ENCODE assay signal across 1 cellular context in the genomic region with DNA sequence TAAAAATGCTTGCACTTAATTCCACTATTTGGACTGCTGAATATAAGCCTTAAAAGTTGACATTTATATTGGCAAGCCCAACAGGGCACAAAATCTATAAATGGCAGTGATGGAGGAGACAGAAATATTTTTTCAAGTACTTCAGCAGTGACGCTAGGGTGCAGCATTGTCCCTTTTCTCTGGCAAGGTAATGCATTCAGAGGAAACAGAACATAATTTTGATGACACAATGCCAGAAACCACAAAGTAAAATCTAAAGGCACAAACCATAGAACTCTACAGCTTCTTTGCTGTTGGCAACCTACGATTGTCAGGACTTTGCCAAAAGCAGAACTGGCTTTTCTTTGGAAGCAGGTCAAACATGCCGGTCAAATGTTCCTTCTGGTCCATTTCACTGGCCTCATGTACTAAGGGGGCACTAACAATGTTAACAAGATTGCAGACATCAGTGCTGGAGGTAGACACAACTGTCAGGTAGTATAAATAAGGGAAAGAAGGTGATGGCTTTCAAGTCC.
TF ChIP-seq lines count a peak whose summit lies in the region.

No MANE protein-coding gene starts in this region.

TF ChIP-seq in K562, 482 proteins besides CTCF, POLR2A, EP300 and RAD21 (continued from another document and continues in another):
- TF ChIP-seq, protein P1, sequence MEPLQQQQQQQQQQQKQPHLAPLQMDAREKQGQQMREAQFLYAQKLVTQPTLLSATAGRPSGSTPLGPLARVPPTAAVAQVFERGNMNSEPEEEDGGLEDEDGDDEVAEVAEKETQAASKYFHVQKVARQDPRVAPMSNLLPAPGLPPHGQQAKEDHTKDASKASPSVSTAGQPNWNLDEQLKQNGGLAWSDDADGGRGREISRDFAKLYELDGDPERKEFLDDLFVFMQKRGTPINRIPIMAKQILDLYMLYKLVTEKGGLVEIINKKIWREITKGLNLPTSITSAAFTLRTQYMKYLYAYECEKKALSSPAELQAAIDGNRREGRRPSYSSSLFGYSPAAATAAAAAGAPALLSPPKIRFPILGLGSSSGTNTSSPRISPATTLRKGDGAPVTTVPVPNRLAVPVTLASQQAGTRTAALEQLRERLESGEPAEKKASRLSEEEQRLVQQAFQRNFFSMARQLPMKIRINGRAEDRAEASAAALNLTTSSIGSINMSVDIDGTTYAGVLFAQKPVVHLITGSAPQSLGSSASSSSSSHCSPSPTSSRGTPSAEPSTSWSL (CRISPR knock-in tag; IDR thresholded peaks at IDR 0.05; ENCODE audit: borderline replicate concordance): no peak
- TF ChIP-seq SLC30A9 (CRISPR knock-in tag; IDR thresholded peaks at IDR 0.05) (no peak), ZNF583 (CRISPR knock-in tag; IDR thresholded peaks at IDR 0.05) (no peak), TARDBP (IDR thresholded peaks at IDR 0.05) (0 out of 2 replicates have a peak, but pooled peaks have one; percentile 28), GABPB2 (CRISPR knock-in tag; conservative IDR thresholded peaks at IDR 0.05) (no peak), CEBPB (tag; IDR thresholded peaks at IDR 0.05) (peak; percentile 68; the same call in 1 of the 2 replicates), ZNF311 (CRISPR knock-in tag; IDR thresholded peaks at IDR 0.05) (no peak), BRD4 (IDR thresholded peaks at IDR 0.05) (no peak), RBM39 (optimal IDR thresholded peaks at IDR 0.05; ENCODE audit: low read depth, low read length) (no peak), HOXB6 (CRISPR knock-in tag; IDR thresholded peaks at IDR 0.05; ENCODE audit: borderline replicate concordance) (no peak), CHD4 (IDR thresholded peaks at IDR 0.05; ENCODE audit: insufficient read depth, insufficient replicate concordance, low read depth, low read length, poor library complexity, severe bottlenecking) (no peak), TEAD1 (CRISPR knock-in tag; IDR thresholded peaks at IDR 0.05) (no peak), NR3C1 (CRISPR knock-in tag; IDR thresholded peaks at IDR 0.05) (no peak), HLTF (IDR thresholded peaks at IDR 0.05) (no peak), SRSF9 (IDR thresholded peaks at IDR 0.05; ENCODE audit: borderline replicate concordance, low read depth, low read length) (no peak), PRMT5 (CRISPR knock-in tag; IDR thresholded peaks at IDR 0.05) (no peak), SMAD4 (CRISPR knock-in tag; conservative IDR thresholded peaks at IDR 0.05) (no peak), ZNF316 (IDR thresholded peaks at IDR 0.05) (no peak), RBM25 (IDR thresholded peaks at IDR 0.05; ENCODE audit: low read depth, low read length, severe bottlenecking) (no peak), BRD9 (IDR thresholded peaks at IDR 0.05; ENCODE audit: low read depth, partially characterized antibody) (peak; percentile 28), SRSF3 (IDR thresholded peaks at IDR 0.05; ENCODE audit: insufficient read depth, low read length) (no peak), HDAC8 (tag; IDR thresholded peaks at IDR 0.05) (no peak), DMBX1 (CRISPR knock-in tag; IDR thresholded peaks at IDR 0.05; ENCODE audit: borderline replicate concordance) (no peak), YBX1 (IDR thresholded peaks at IDR 0.05) (no peak), POLR2AphosphoS5 (IDR thresholded peaks at IDR 0.05; ENCODE audit: control insufficient read depth, insufficient read depth, low read depth, low read length) (no peak), NCOA6 (IDR thresholded peaks at IDR 0.05) (no peak), ZNF644 (tag; IDR thresholded peaks at IDR 0.05; ENCODE audit: low read depth) (no peak), JUND (IDR thresholded peaks at IDR 0.05; ENCODE audit: borderline replicate concordance, low read depth, low read length) (peak; percentile 51; the same call in 1 of the 2 replicates), JUND (tag; IDR thresholded peaks at IDR 0.05; ENCODE audit: borderline replicate concordance, low read depth, low read length) (peak; percentile 18; the same call in 1 of the 3 replicates), ZFP36 (IDR thresholded peaks at IDR 0.05; ENCODE audit: low read depth, low read length, partially characterized antibody) (no peak), RB1 (IDR thresholded peaks at IDR 0.05; ENCODE audit: low read depth) (no peak), KDM4B (IDR thresholded peaks at IDR 0.05; ENCODE audit: borderline replicate concordance in 2 of 2, low read depth in 1 of 2) (no peak), CBFA2T2 (conservative IDR thresholded peaks at IDR 0.05) (no peak), CBFB (CRISPR knock-in tag; IDR thresholded peaks at IDR 0.05) (no peak), SMARCB1 (IDR thresholded peaks at IDR 0.05; ENCODE audit: insufficient read length, low read depth) (no peak), ZNF239 (CRISPR knock-in tag; IDR thresholded peaks at IDR 0.05) (no peak), ZEB2 (IDR thresholded peaks at IDR 0.05) (no peak), SRSF1 (IDR thresholded peaks at IDR 0.05; ENCODE audit: low read depth, low read length) (no peak)
- TF ChIP-seq, protein P2, sequence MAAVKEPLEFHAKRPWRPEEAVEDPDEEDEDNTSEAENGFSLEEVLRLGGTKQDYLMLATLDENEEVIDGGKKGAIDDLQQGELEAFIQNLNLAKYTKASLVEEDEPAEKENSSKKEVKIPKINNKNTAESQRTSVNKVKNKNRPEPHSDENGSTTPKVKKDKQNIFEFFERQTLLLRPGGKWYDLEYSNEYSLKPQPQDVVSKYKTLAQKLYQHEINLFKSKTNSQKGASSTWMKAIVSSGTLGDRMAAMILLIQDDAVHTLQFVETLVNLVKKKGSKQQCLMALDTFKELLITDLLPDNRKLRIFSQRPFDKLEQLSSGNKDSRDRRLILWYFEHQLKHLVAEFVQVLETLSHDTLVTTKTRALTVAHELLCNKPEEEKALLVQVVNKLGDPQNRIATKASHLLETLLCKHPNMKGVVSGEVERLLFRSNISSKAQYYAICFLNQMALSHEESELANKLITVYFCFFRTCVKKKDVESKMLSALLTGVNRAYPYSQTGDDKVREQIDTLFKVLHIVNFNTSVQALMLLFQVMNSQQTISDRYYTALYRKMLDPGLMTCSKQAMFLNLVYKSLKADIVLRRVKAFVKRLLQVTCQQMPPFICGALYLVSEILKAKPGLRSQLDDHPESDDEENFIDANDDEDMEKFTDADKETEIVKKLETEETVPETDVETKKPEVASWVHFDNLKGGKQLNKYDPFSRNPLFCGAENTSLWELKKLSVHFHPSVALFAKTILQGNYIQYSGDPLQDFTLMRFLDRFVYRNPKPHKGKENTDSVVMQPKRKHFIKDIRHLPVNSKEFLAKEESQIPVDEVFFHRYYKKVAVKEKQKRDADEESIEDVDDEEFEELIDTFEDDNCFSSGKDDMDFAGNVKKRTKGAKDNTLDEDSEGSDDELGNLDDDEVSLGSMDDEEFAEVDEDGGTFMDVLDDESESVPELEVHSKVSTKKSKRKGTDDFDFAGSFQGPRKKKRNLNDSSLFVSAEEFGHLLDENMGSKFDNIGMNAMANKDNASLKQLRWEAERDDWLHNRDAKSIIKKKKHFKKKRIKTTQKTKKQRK (IDR thresholded peaks at IDR 0.05; ENCODE audit: borderline replicate concordance, low read depth, low read length): no peak
- TF ChIP-seq, protein P3, sequence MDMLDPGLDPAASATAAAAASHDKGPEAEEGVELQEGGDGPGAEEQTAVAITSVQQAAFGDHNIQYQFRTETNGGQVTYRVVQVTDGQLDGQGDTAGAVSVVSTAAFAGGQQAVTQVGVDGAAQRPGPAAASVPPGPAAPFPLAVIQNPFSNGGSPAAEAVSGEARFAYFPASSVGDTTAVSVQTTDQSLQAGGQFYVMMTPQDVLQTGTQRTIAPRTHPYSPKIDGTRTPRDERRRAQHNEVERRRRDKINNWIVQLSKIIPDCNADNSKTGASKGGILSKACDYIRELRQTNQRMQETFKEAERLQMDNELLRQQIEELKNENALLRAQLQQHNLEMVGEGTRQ (CRISPR knock-in tag; IDR thresholded peaks at IDR 0.05): no peak
- TF ChIP-seq, protein P4, sequence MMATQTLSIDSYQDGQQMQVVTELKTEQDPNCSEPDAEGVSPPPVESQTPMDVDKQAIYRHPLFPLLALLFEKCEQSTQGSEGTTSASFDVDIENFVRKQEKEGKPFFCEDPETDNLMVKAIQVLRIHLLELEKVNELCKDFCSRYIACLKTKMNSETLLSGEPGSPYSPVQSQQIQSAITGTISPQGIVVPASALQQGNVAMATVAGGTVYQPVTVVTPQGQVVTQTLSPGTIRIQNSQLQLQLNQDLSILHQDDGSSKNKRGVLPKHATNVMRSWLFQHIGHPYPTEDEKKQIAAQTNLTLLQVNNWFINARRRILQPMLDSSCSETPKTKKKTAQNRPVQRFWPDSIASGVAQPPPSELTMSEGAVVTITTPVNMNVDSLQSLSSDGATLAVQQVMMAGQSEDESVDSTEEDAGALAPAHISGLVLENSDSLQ (IDR thresholded peaks at IDR 0.05): 0 out of 2 replicates have a peak, but pooled peaks have one; percentile 7
- TF ChIP-seq, protein P5, sequence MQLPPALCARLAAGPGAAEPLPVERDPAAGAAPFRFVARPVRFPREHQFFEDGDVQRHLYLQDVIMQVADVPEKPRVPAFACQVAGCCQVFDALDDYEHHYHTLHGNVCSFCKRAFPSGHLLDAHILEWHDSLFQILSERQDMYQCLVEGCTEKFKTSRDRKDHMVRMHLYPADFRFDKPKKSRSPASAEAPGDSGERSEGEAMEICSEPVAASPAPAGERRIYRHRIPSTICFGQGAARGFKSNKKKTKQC (CRISPR knock-in tag; IDR thresholded peaks at IDR 0.05): no peak
- TF ChIP-seq, protein P6, sequence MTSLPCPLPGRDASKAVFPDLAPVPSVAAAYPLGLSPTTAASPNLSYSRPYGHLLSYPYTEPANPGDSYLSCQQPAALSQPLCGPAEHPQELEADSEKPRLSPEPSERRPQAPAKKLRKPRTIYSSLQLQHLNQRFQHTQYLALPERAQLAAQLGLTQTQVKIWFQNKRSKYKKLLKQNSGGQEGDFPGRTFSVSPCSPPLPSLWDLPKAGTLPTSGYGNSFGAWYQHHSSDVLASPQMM (CRISPR knock-in tag; IDR thresholded peaks at IDR 0.05): no peak
- TF ChIP-seq, protein P7, sequence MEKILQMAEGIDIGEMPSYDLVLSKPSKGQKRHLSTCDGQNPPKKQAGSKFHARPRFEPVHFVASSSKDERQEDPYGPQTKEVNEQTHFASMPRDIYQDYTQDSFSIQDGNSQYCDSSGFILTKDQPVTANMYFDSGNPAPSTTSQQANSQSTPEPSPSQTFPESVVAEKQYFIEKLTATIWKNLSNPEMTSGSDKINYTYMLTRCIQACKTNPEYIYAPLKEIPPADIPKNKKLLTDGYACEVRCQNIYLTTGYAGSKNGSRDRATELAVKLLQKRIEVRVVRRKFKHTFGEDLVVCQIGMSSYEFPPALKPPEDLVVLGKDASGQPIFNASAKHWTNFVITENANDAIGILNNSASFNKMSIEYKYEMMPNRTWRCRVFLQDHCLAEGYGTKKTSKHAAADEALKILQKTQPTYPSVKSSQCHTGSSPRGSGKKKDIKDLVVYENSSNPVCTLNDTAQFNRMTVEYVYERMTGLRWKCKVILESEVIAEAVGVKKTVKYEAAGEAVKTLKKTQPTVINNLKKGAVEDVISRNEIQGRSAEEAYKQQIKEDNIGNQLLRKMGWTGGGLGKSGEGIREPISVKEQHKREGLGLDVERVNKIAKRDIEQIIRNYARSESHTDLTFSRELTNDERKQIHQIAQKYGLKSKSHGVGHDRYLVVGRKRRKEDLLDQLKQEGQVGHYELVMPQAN (IDR thresholded peaks at IDR 0.05; ENCODE audit: borderline replicate concordance): no peak
- TF ChIP-seq, protein P8, sequence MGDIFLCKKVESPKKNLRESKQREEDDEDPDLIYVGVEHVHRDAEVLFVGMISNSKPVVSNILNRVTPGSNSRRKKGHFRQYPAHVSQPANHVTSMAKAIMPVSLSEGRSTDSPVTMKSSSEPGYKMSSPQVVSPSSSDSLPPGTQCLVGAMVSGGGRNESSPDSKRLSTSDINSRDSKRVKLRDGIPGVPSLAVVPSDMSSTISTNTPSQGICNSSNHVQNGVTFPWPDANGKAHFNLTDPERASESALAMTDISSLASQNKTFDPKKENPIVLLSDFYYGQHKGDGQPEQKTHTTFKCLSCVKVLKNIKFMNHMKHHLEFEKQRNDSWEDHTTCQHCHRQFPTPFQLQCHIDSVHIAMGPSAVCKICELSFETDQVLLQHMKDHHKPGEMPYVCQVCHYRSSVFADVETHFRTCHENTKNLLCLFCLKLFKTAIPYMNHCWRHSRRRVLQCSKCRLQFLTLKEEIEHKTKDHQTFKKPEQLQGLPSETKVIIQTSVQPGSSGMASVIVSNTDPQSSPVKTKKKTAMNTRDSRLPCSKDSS (IDR thresholded peaks at IDR 0.05; ENCODE audit: low read depth, partially characterized antibody): no peak
- TF ChIP-seq, protein P9, sequence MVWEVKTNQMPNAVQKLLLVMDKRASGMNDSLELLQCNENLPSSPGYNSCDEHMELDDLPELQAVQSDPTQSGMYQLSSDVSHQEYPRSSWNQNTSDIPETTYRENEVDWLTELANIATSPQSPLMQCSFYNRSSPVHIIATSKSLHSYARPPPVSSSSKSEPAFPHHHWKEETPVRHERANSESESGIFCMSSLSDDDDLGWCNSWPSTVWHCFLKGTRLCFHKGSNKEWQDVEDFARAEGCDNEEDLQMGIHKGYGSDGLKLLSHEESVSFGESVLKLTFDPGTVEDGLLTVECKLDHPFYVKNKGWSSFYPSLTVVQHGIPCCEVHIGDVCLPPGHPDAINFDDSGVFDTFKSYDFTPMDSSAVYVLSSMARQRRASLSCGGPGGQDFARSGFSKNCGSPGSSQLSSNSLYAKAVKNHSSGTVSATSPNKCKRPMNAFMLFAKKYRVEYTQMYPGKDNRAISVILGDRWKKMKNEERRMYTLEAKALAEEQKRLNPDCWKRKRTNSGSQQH (CRISPR knock-in tag; IDR thresholded peaks at IDR 0.05): no peak
- TF ChIP-seq, protein P10, sequence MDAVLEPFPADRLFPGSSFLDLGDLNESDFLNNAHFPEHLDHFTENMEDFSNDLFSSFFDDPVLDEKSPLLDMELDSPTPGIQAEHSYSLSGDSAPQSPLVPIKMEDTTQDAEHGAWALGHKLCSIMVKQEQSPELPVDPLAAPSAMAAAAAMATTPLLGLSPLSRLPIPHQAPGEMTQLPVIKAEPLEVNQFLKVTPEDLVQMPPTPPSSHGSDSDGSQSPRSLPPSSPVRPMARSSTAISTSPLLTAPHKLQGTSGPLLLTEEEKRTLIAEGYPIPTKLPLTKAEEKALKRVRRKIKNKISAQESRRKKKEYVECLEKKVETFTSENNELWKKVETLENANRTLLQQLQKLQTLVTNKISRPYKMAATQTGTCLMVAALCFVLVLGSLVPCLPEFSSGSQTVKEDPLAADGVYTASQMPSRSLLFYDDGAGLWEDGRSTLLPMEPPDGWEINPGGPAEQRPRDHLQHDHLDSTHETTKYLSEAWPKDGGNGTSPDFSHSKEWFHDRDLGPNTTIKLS (IDR thresholded peaks at IDR 0.05; ENCODE audit: borderline replicate concordance, low read depth): no peak
- TF ChIP-seq, protein P11, sequence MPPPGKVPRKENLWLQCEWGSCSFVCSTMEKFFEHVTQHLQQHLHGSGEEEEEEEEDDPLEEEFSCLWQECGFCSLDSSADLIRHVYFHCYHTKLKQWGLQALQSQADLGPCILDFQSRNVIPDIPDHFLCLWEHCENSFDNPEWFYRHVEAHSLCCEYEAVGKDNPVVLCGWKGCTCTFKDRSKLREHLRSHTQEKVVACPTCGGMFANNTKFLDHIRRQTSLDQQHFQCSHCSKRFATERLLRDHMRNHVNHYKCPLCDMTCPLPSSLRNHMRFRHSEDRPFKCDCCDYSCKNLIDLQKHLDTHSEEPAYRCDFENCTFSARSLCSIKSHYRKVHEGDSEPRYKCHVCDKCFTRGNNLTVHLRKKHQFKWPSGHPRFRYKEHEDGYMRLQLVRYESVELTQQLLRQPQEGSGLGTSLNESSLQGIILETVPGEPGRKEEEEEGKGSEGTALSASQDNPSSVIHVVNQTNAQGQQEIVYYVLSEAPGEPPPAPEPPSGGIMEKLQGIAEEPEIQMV (tag; conservative IDR thresholded peaks at IDR 0.05; ENCODE audit: low read depth): no peak
